Comparison of ENCODE assay signal across 18 cellular contexts in the genomic region with DNA sequence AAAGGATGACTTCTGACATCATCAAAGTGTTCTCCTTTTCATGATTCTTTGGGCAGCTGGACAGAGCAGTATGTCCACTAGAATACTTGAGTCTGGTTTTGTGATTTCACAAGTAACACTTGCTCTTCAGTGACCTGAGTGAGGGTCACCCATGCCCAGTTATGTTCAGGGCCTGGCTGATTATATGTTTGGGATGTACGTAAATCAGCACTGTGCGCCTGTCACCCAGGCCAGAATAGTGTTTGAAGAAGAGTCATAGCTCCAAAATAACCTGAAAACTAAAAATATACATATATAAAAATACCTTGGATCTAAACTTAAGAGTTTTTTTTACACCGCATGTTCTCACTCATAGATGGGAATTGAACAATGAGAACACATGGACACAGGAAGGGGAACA. TPM values are rescaled to one million over a fixed set of nuclear protein-coding genes. Genes with fewer than 3 reads are reported as not detected.
DNase-seq lines count a peak whose midpoint lies in the region; ATAC-seq and TF ChIP-seq lines count a peak whose summit lies in the region.
"Had no signal": no experiment of that assay in that cellular context is flagged by ENCODE, and none has a peak within 500 bp of the region (broad histone marks: within the 10 kb centered on the region; RNA-seq: fewer than 3 reads in every experiment).

No MANE protein-coding gene starts in this region.

- intact Hi-C loops in left lung (cut with DNase I): no loop called here

- H3K27me3 Mint-ChIP-seq in GM23338 (ENCODE audit: insufficient read depth, low read depth, poor library complexity) (peaks cover 11% of the 10 kb centered on the region), endothelial cell (ENCODE audit: unreplicated experiment) (peaks cover 14% of the 10 kb centered on the region)
- H3K27me3 Mint-ChIP-seq: IgD-negative memory B cell had no signal

- H3K27ac Mint-ChIP-seq in GM23338 (no peak overlapping the region), endothelial cell (ENCODE audit: unreplicated experiment) (no peak overlapping the region)
- H3K27ac Mint-ChIP-seq: activated naive CD4-positive, alpha-beta T cell treated with anti-CD3 and anti-CD28 coated beads for 36 hours; IgD-negative memory B cell had no signal

- H3K4me2 ChIP-seq in GM23338 (peak overlapping the region; percentile 96), OCI-LY1 (ENCODE audit: low read length) (peak overlapping the region; percentile 93), osteoblast (ENCODE audit: insufficient read depth, low read length) (peak overlapping the region; percentile 63)

- no peaks in the 10 kb centered on the region for H3K36me3 ChIP-seq in GM23338 (ENCODE audit: insufficient read depth)
- H3K36me3 ChIP-seq in OCI-LY1 (ENCODE audit: insufficient read depth, low read length): peaks cover 15% of the 10 kb centered on the region; the same call in 1 of the 2 replicates
- peaks cover 20% of the 10 kb centered on the region for H3K36me3 ChIP-seq in osteoblast (ENCODE audit: insufficient read depth, low read length)
- no peaks in the 10 kb centered on the region for H3K36me3 ChIP-seq in left lung
- H3K36me3 ChIP-seq: ascending aorta, colonic mucosa had no signal

- H3K79me2 ChIP-seq in GM23338 (replicated peaks; ENCODE audit: insufficient read depth) (peaks cover 86% of the 10 kb centered on the region), OCI-LY1 (ENCODE audit: insufficient read depth, low read length) (peaks cover 50% of the 10 kb centered on the region), osteoblast (ENCODE audit: insufficient read depth, low read length) (peaks cover 60% of the 10 kb centered on the region)

- TF ChIP-seq CTCF in GM23338 (conservative IDR thresholded peaks at IDR 0.05; ENCODE audit: low read depth in 2 of 2): no peak
- no peak for TF ChIP-seq CTCF in OCI-LY1 (IDR thresholded peaks at IDR 0.05; ENCODE audit: low read length)
- TF ChIP-seq CTCF in endothelial cell (IDR thresholded peaks at IDR 0.05; ENCODE audit: unreplicated experiment): no peak
- no peak for TF ChIP-seq CTCF in osteoblast (IDR thresholded peaks at IDR 0.05; ENCODE audit: extremely low read depth, low read depth, low read length)
- TF ChIP-seq CTCF in GM10248 (IDR thresholded peaks at IDR 0.05; ENCODE audit: control extremely low read depth, extremely low read depth, low read depth, missing control alignments): no peak
- TF ChIP-seq CTCF in left lung (IDR thresholded peaks at IDR 0.05): no peak

- CTCF ChIA-PET in GM10248 (lab: Yijun Ruan, JAX): interaction anchor here (0.8 to 1.4 kb wide), 2 partner anchors 9 to 35 kb away, joined by 3 read pairs; no protein-coding TSS in a partner anchor

- H4K20me1 ChIP-seq in GM23338 (replicated peaks; ENCODE audit: insufficient read depth): no peaks in the 10 kb centered on the region; the same call in none of the 2 replicates
- H4K20me1 ChIP-seq in OCI-LY1 (ENCODE audit: insufficient read depth, low read length): no peaks in the 10 kb centered on the region
- H4K20me1 ChIP-seq in osteoblast (ENCODE audit: insufficient read depth, low read length): peaks cover 13% of the 10 kb centered on the region

- H3K36me3 Mint-ChIP-seq in GM23338 (ENCODE audit: low read depth) (peaks cover 34% of the 10 kb centered on the region), endothelial cell (ENCODE audit: low read depth, unreplicated experiment) (peaks cover 18% of the 10 kb centered on the region)

- H3K4me3 ChIP-seq in GM23338 (peak overlapping the region; percentile 95), OCI-LY1 (ENCODE audit: low read depth, low read length, poor library complexity, severe bottlenecking) (peak overlapping the region; percentile 39), osteoblast (ENCODE audit: insufficient read depth, low read length) (peak overlapping the region; percentile 21), left lung (no peak overlapping the region)
- H3K4me3 ChIP-seq: ascending aorta, colonic mucosa, smooth muscle cell had no signal

- H3K9me2 ChIP-seq in GM23338 (ENCODE audit: insufficient read depth) (no peaks in the 10 kb centered on the region), OCI-LY1 (ENCODE audit: low read depth, low read length) (no peaks in the 10 kb centered on the region)

- H3K27ac ChIP-seq in GM23338 (ENCODE audit: low read depth) (peak overlapping the region; percentile 2; the same call in 1 of the 2 replicates), OCI-LY1 (ENCODE audit: low read depth, low read length, poor library complexity, severe bottlenecking) (peak overlapping the region; percentile 50), osteoblast (ENCODE audit: low read depth, low read length) (peak overlapping the region; percentile 25), left lung (no peak overlapping the region)
- H3K27ac ChIP-seq: ascending aorta, colonic mucosa had no signal

- H3K9me3 Mint-ChIP-seq in GM23338 (peaks cover 2% of the 10 kb centered on the region; the same call in 2 of the 3 replicates), endothelial cell (ENCODE audit: unreplicated experiment) (no peaks in the 10 kb centered on the region)
- H3K9me3 Mint-ChIP-seq: activated naive CD4-positive, alpha-beta T cell treated with anti-CD3 and anti-CD28 coated beads for 36 hours; IgD-negative memory B cell had no signal

- ATAC-seq in GM23338 (no peak), left lung (no peak)

- no peaks in the 10 kb centered on the region for H3K27me3 ChIP-seq in GM23338 (ENCODE audit: insufficient read depth)
- H3K27me3 ChIP-seq in OCI-LY1 (ENCODE audit: insufficient read depth, low read length): no peaks in the 10 kb centered on the region
- H3K27me3 ChIP-seq in osteoblast (ENCODE audit: insufficient read depth, low read length): no peaks in the 10 kb centered on the region
- H3K27me3 ChIP-seq in left lung: peaks cover 0 to 17% of the 10 kb centered on the region in 2 donors
- H3K27me3 ChIP-seq: ascending aorta, colonic mucosa had no signal

- H3K4me1 ChIP-seq in GM23338 (ENCODE audit: insufficient read depth): peaks cover 59% of the 10 kb centered on the region
- H3K4me1 ChIP-seq in OCI-LY1 (ENCODE audit: insufficient read depth, low read length, severe bottlenecking): peaks cover 70% of the 10 kb centered on the region
- H3K4me1 ChIP-seq in osteoblast (ENCODE audit: insufficient read depth, low read length): peaks cover 41% of the 10 kb centered on the region
- peaks cover 0 to 35% of the 10 kb centered on the region in 2 donors for H3K4me1 ChIP-seq in left lung
- H3K4me1 ChIP-seq: colonic mucosa had no signal

- no peaks in the 10 kb centered on the region for H3F3A ChIP-seq in GM23338 (replicated peaks; ENCODE audit: low read depth)
- H3F3A ChIP-seq in OCI-LY1 (ENCODE audit: insufficient read depth, low read length): peaks cover 4% of the 10 kb centered on the region; the same call in 1 of the 2 replicates

- H3K4me3 Mint-ChIP-seq in GM23338 (peak overlapping the region; percentile 42), endothelial cell (ENCODE audit: unreplicated experiment) (peak overlapping the region; percentile 9)
- H3K4me3 Mint-ChIP-seq: activated naive CD4-positive, alpha-beta T cell treated with anti-CD3 and anti-CD28 coated beads for 36 hours had no signal

- H2AFZ ChIP-seq in GM23338: no peak overlapping the region
- no peak overlapping the region for H2AFZ ChIP-seq in OCI-LY1 (ENCODE audit: low read length)
- no peak overlapping the region for H2AFZ ChIP-seq in osteoblast (ENCODE audit: low read length)

- peak overlapping the region; percentile 32; the same call in 1 of the 2 replicates for H3K9ac ChIP-seq in OCI-LY1 (ENCODE audit: low read length)

- peaks cover 41% of the 10 kb centered on the region for H3K4me1 Mint-ChIP-seq in GM23338
- peaks cover 37% of the 10 kb centered on the region for H3K4me1 Mint-ChIP-seq in endothelial cell (ENCODE audit: unreplicated experiment)

- POLR2A ChIA-PET in GM10248 (lab: Yijun Ruan, JAX): interaction anchor here (0.6 kb wide), 1 partner anchor 402 kb away, joined by 3 read pairs; no protein-coding TSS in a partner anchor

- H3K9me3 ChIP-seq in OCI-LY1 (ENCODE audit: low read length) (no peaks in the 10 kb centered on the region), osteoblast (ENCODE audit: low read depth, low read length) (no peaks in the 10 kb centered on the region), left lung (no peaks in the 10 kb centered on the region)
- H3K9me3 ChIP-seq: ascending aorta, colonic mucosa had no signal

- DNase-seq in GM23338 (ENCODE audit: low spot score) (no peak), endothelial cell (ENCODE audit: low spot score) (no peak), osteoblast (ENCODE audit: insufficient read length, low spot score, missing footprints) (no peak), GM10248 (ENCODE audit: extremely low spot score) (no peak), left lung (no peak), globus pallidus (ENCODE audit: low spot score) (no peak)
- DNase-seq: activated CD4-positive, alpha-beta T cell treated with anti-CD3 and anti-CD28 coated beads for 48 hours; activated naive CD4-positive, alpha-beta T cell treated with anti-CD3 and anti-CD28 coated beads for 36 hours; colonic mucosa; NCI-H2029 treated with DMSO at 0.1 percent for 48 hours; NCI-H748 treated with DMSO at 0.1 percent for 48 hours; posterior cingulate gyrus; stimulated activated CD4-positive, alpha-beta T cell treated with anti-CD3 and anti-CD28 coated beads, Interleukin-4, amount 100 ng/mL, for 4 hours; stimulated activated CD8-positive, alpha-beta memory T cell treated with anti-CD3 and anti-CD28 coated beads, Interleukin-4, amount 100 ng/mL, for 48 hours had no signal

TF ChIP-seq in GM23338, 12 proteins besides CTCF, POLR2A, EP300 and RAD21 (continues in another document):
- TF ChIP-seq, protein P1, sequence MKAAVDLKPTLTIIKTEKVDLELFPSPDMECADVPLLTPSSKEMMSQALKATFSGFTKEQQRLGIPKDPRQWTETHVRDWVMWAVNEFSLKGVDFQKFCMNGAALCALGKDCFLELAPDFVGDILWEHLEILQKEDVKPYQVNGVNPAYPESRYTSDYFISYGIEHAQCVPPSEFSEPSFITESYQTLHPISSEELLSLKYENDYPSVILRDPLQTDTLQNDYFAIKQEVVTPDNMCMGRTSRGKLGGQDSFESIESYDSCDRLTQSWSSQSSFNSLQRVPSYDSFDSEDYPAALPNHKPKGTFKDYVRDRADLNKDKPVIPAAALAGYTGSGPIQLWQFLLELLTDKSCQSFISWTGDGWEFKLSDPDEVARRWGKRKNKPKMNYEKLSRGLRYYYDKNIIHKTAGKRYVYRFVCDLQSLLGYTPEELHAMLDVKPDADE (IDR thresholded peaks at IDR 0.05): no peak
- no peak for TF ChIP-seq CREB1 (CRISPR knock-in tag; IDR thresholded peaks at IDR 0.05; ENCODE audit: low read depth)
- no peak for TF ChIP-seq STAT1 (IDR thresholded peaks at IDR 0.05; ENCODE audit: unreplicated experiment)

RNA-seq across cellular contexts. Expression of gene BICD1, which starts 3.8 kb away (rescaled TPM):
- total RNA-seq in GM23338 (2014; rRNA removed; shearing (Covaris generic)): 76.4 and 83.6 TPM in 2 replicates
- 46.3 and 59.3 TPM in 2 replicates for polyA plus RNA-seq in GM23338 (2016; fragmentation: Nextera tagmentation; extraction: Ambion mirVana)
- 87.9 TPM for total RNA-seq in endothelial cell (ENCODE audit: unreplicated experiment)
- total RNA-seq in osteoblast: 17.7 and 21.0 TPM in 2 replicates
- 10 to 100 TPM; 20.5 to 21.2 TPM for total RNA-seq in left lung

Comparison
In these comparisons a context has a peak if more than half of its experiments do, and no peak if none do; other contexts are left out.
1. H3K27ac ChIP-seq: peak in GM23338 (single experiment), OCI-LY1 (single experiment) and osteoblast (single experiment); none in left lung (0 of 2).
2. H3K4me3 ChIP-seq: peak in GM23338 (single experiment), OCI-LY1 (single experiment) and osteoblast (single experiment); none in left lung (0 of 2).
3. Peak in every context shown above with its lines, with median percentiles within 50 percentile points of each other: H3K4me2 ChIP-seq.